In genomic region chr14:54025661-54026060, GRCh38 we compare ENCODE assay signal across 10 cellular contexts.
DNase-seq lines count a peak whose midpoint lies in the region; ATAC-seq, FAIRE-seq and TF ChIP-seq lines count a peak whose summit lies in the region.
"Had no signal": no experiment of that assay in that cellular context is flagged by ENCODE, and none has a peak within 500 bp of the region (broad histone marks: within the 10 kb centered on the region; RNA-seq: fewer than 3 reads in every experiment).

No MANE protein-coding gene starts in this region.

- ATAC-seq in GM18511 (IDR thresholded peaks at IDR 0.05; ENCODE audit: unreplicated experiment) (no peak), GM21390 (IDR thresholded peaks at IDR 0.05; ENCODE audit: unreplicated experiment) (no peak)

- no peaks in the 10 kb centered on the region for H3K36me3 ChIP-seq in endothelial cell of umbilical vein (ENCODE audit: control insufficient read depth in 2 of 2, extremely low read depth in 1 of 2, insufficient read depth in 2 of 2, low read length in 2 of 2)

- POLR2A ChIA-PET in endothelial cell of umbilical vein (lab: Charles Lee): no interaction called here

- H3K27ac ChIP-seq in endothelial cell of umbilical vein (ENCODE audit: insufficient read depth, low read depth, low read length): no peak overlapping the region

- BruUV-seq in endothelial cell of umbilical vein (replicated peaks; lab: Mats Ljungman, UMichigan): no TSS peak

- no peak for TF ChIP-seq POLR2A in endothelial cell of umbilical vein (IDR thresholded peaks at IDR 0.05; ENCODE audit: low read depth, low read length)

- no peaks in the 10 kb centered on the region for H3K79me2 ChIP-seq in endothelial cell of umbilical vein (ENCODE audit: control insufficient read depth, insufficient read depth, low read length)

- H3K9me3 ChIP-seq in endothelial cell of umbilical vein (replicated peaks; ENCODE audit: control insufficient read depth, insufficient read depth, low read length): no peaks in the 10 kb centered on the region

- no peaks in the 10 kb centered on the region for H4K20me1 ChIP-seq in endothelial cell of umbilical vein (replicated peaks; ENCODE audit: control insufficient read depth, extremely low read depth, insufficient read depth, low read length)

- no peak overlapping the region for H3K4me3 ChIP-seq in GM12865 (ENCODE audit: low read depth, low read length)
- H3K4me3 ChIP-seq in endothelial cell of umbilical vein (replicated peaks in 1 of 3; ENCODE audit: insufficient read depth in 1 of 3, low read depth in 1 of 3, low read length in 3 of 3): no peak overlapping the region

- peak; percentile 67 for FAIRE-seq in endothelial cell of umbilical vein (lab: Jason Lieb, UNC)

- TF ChIP-seq CTCF in GM12865 (IDR thresholded peaks at IDR 0.05; ENCODE audit: insufficient read depth, low read depth, low read length, missing control alignments) (no peak), endothelial cell of umbilical vein (IDR thresholded peaks at IDR 0.05; ENCODE audit: extremely low read depth in 1 of 2, insufficient read depth in 1 of 2, low read depth in 1 of 2, low read length in 2 of 2) (peak; percentile 27 to 46)

- dilution Hi-C loops in endothelial cell of umbilical vein (cut with MboI; ENCODE audit: extremely low pct_ligation_motif_present, low sequenced_read_pairs): no loop called here

- no peaks in the 10 kb centered on the region for H3K27me3 ChIP-seq in endothelial cell of umbilical vein (ENCODE audit: control insufficient read depth in 2 of 2, insufficient read depth in 2 of 2, low read length in 2 of 2)

- H3K9ac ChIP-seq in endothelial cell of umbilical vein (replicated peaks; ENCODE audit: extremely low read depth, insufficient read depth, low read length): no peak overlapping the region

- no peaks in the 10 kb centered on the region for H3K4me1 ChIP-seq in endothelial cell of umbilical vein (ENCODE audit: control insufficient read depth, extremely low read depth, insufficient read depth, low read length)

- H3K9me1 ChIP-seq in endothelial cell of umbilical vein (replicated peaks; ENCODE audit: control insufficient read depth, extremely low read depth, insufficient read depth, low read length): no peaks in the 10 kb centered on the region

- no peak overlapping the region for H3K4me2 ChIP-seq in endothelial cell of umbilical vein (ENCODE audit: insufficient read depth, low read length)

- intact Hi-C loops in endothelial cell of umbilical vein (cut with micrococcal nuclease): loop anchor here (1.0 to 10.0 kb wide), 5 partner anchors 133 to 591 kb away; no protein-coding TSS in a partner anchor

- peak overlapping the region; percentile 43 for H2AFZ ChIP-seq in endothelial cell of umbilical vein (ENCODE audit: low read depth, low read length)

- CTCF ChIA-PET in endothelial cell of umbilical vein (lab: Charles Lee): interaction anchor here (1.1 to 2.9 kb wide), 2 partner anchors 65 to 149 kb away, joined by 3 to 16 read pairs; no protein-coding TSS in a partner anchor

- DNase-seq in GM12865 (ENCODE audit: low read depth) (peak; percentile 36), NAMALWA (ENCODE audit: low spot score) (peak; percentile 34), endothelial cell of umbilical vein (ENCODE audit: low read depth, low spot score) (peak; percentile 73), pons (ENCODE audit: low spot score) (peak; percentile 5), DMS79 (lab: John Stamatoyannopoulos, UW) (no peak), GF-D8 (lab: John Stamatoyannopoulos, UW) (no peak)
- DNase-seq: aorta, naive B cell had no signal

TF ChIP-seq in endothelial cell of umbilical vein, 7 proteins besides CTCF, POLR2A, EP300 and RAD21:
- no peak for TF ChIP-seq MYC (IDR thresholded peaks at IDR 0.05; ENCODE audit: low read depth, low read length)
- no peak for TF ChIP-seq FOS (IDR thresholded peaks at IDR 0.05; ENCODE audit: borderline replicate concordance, insufficient read depth, low read length)
- no peak for TF ChIP-seq EZH2 (IDR thresholded peaks at IDR 0.05; ENCODE audit: borderline replicate concordance, low read depth, low read length, severe bottlenecking)
- TF ChIP-seq MAX (IDR thresholded peaks at IDR 0.05; ENCODE audit: insufficient read depth, insufficient read length): no peak
- TF ChIP-seq JUN (IDR thresholded peaks at IDR 0.05; ENCODE audit: borderline replicate concordance, insufficient read depth, insufficient read length, low read depth): no peak
- TF ChIP-seq GATA2 (IDR thresholded peaks at IDR 0.05; ENCODE audit: insufficient read depth, insufficient read length, low read depth, low read length): no peak
- TF ChIP-seq POLR2AphosphoS5 (IDR thresholded peaks at IDR 0.05; ENCODE audit: insufficient read depth, low read depth, low read length): no peak

Comparison
In these comparisons a context has a peak if more than half of its experiments do, and no peak if none do; other contexts are left out.
1. DNase-seq: peak in GM12865 (single experiment), NAMALWA (single experiment), endothelial cell of umbilical vein (single experiment) and pons (single experiment); none in DMS79 (single experiment) and GF-D8 (single experiment).